11 cellular contexts compared by ENCODE assay signal in genomic region chr3:183553263-183554026, GRCh38. TPM values are rescaled to one million over a fixed set of nuclear protein-coding genes. Genes with fewer than 3 reads are reported as not detected.
DNase-seq lines count a peak whose midpoint lies in the region; ATAC-seq and TF ChIP-seq lines count a peak whose summit lies in the region.
"Had no signal": no experiment of that assay in that cellular context is flagged by ENCODE, and none has a peak within 500 bp of the region (broad histone marks: within the 10 kb centered on the region; RNA-seq: fewer than 3 reads in every experiment).

No MANE protein-coding gene starts in this region.

- DNase-seq in DND-41 (no peak), NB4 (ENCODE audit: low read depth) (no peak), caudate nucleus (lab: John Stamatoyannopoulos, UW) (no peak), neural progenitor cell (ENCODE audit: low spot score) (no peak), DMS 273 (lab: John Stamatoyannopoulos, UW; ENCODE audit: unreplicated experiment) (no peak)
- DNase-seq: activated CD4-positive, alpha-beta T cell treated with anti-CD3 and anti-CD28 coated beads for 48 hours; DMS79 treated with DMSO at 0.1 percent for 48 hours; IMR-90 had no signal

- H3K36me3 Mint-ChIP-seq in neural progenitor cell: no peaks in the 10 kb centered on the region

- peaks cover 3% of the 10 kb centered on the region for H3K4me1 Mint-ChIP-seq in neural progenitor cell

- peaks cover 2% of the 10 kb centered on the region for H3K27me3 Mint-ChIP-seq in neural progenitor cell (ENCODE audit: insufficient read depth, low read depth)

- H3K9me3 ChIP-seq in DND-41 (ENCODE audit: insufficient read depth, low read length, severe bottlenecking): no peaks in the 10 kb centered on the region
- no peaks in the 10 kb centered on the region for H3K9me3 ChIP-seq in neural progenitor cell (ENCODE audit: low read depth)

- H4K20me1 ChIP-seq in DND-41 (ENCODE audit: insufficient read depth, low read length): no peaks in the 10 kb centered on the region
- no peaks in the 10 kb centered on the region for H4K20me1 ChIP-seq in neural progenitor cell (ENCODE audit: low read depth)

- no peaks in the 10 kb centered on the region for H3K27me3 ChIP-seq in DND-41 (ENCODE audit: insufficient read depth, low read length, poor library complexity)
- no peaks in the 10 kb centered on the region for H3K27me3 ChIP-seq in neural progenitor cell

- H3K27ac ChIP-seq in DND-41 (ENCODE audit: low read length) (peak overlapping the region; percentile 94; the same call in 1 of the 2 replicates), caudate nucleus (ENCODE audit: low read depth, low read length) (peak overlapping the region; percentile 14), neural progenitor cell (no peak overlapping the region)

- no peak for TF ChIP-seq CTCF in DND-41 (IDR thresholded peaks at IDR 0.05; ENCODE audit: borderline replicate concordance, extremely low read depth, low read length, poor library complexity, severe bottlenecking)
- no peak for TF ChIP-seq CTCF in NB4 (IDR thresholded peaks at IDR 0.05; ENCODE audit: low read depth, low read length)
- TF ChIP-seq CTCF in neural progenitor cell (IDR thresholded peaks at IDR 0.05): no peak

- H3K36me3 ChIP-seq in DND-41 (ENCODE audit: insufficient read depth, low read length): no peaks in the 10 kb centered on the region
- no peaks in the 10 kb centered on the region for H3K36me3 ChIP-seq in neural progenitor cell

- H3K4me3 Mint-ChIP-seq in neural progenitor cell: no peak overlapping the region

- H3K4me3 ChIP-seq in DND-41 (ENCODE audit: low read depth in 1 of 2, low read length in 2 of 2): peak overlapping the region in 1 of 2 experiments; percentile 67; a peak in 3 of 4 replicates
- peak overlapping the region; percentile 19 for H3K4me3 ChIP-seq in NB4 (ENCODE audit: low read depth, low read length)
- no peak overlapping the region for H3K4me3 ChIP-seq in neural progenitor cell

- peak overlapping the region; percentile 79 for H3K4me2 ChIP-seq in DND-41 (ENCODE audit: insufficient read depth, low read length)
- no peak overlapping the region for H3K4me2 ChIP-seq in neural progenitor cell

- H3F3A ChIP-seq in neural progenitor cell (ENCODE audit: low read depth): peaks cover 5% of the 10 kb centered on the region

- no peaks in the 10 kb centered on the region for H3K9me3 Mint-ChIP-seq in neural progenitor cell

- no peak overlapping the region for H3K27ac Mint-ChIP-seq in neural progenitor cell

- peaks cover 56% of the 10 kb centered on the region for H3K79me2 ChIP-seq in DND-41 (ENCODE audit: insufficient read depth, low read length)
- H3K79me2 ChIP-seq in neural progenitor cell (ENCODE audit: low read depth): no peaks in the 10 kb centered on the region

- H2AFZ ChIP-seq in DND-41 (ENCODE audit: low read depth, low read length) (no peak overlapping the region), neural progenitor cell (replicated peaks) (peak overlapping the region; percentile 30)

- H3K9ac ChIP-seq in DND-41 (ENCODE audit: low read depth, low read length) (peak overlapping the region; percentile 77), neural progenitor cell (no peak overlapping the region)

- no peak for TF ChIP-seq POLR2A in NB4 (IDR thresholded peaks at IDR 0.05; ENCODE audit: extremely low read depth, insufficient read length)

- H3K4me1 ChIP-seq in DND-41 (ENCODE audit: insufficient read depth, low read length) (peaks cover 43% of the 10 kb centered on the region), neural progenitor cell (no peaks in the 10 kb centered on the region)

- no peak for ATAC-seq in DND-41 (ENCODE audit: insufficient read depth, low read depth)
- no peak for ATAC-seq in HG02973 (IDR thresholded peaks at IDR 0.05; ENCODE audit: unreplicated experiment)
- ATAC-seq in HG02571 (IDR thresholded peaks at IDR 0.05; ENCODE audit: unreplicated experiment): no peak
- no peak for ATAC-seq in HG03520 (IDR thresholded peaks at IDR 0.05; ENCODE audit: unreplicated experiment)

RNA-seq across cellular contexts. Expression of gene KLHL6, which starts 2.1 kb away (rescaled TPM):
- 0.09 and 0.40 TPM in 2 replicates for total RNA-seq in neural progenitor cell (ENCODE audit: low replicate concordance)
- total RNA-seq: IMR-90 had no signal
